ENCODE assay signal across 8 cellular contexts in genomic region chr14:96423446-96424103, GRCh38. TPM values are rescaled to one million over a fixed set of nuclear protein-coding genes. Genes with fewer than 3 reads are reported as not detected.
DNase-seq lines count a peak whose midpoint lies in the region; ATAC-seq and FAIRE-seq lines count a peak whose summit lies in the region.

No MANE protein-coding gene starts in this region.

- ATAC-seq in activated CD4-positive, alpha-beta T cell treated with anti-CD3 and anti-CD28 coated beads for 36 hours = no peak
- peak; percentile 45 for ATAC-seq in left ventricle myocardium superior

- POLR2A ChIA-PET in activated CD4-positive, alpha-beta T cell treated with anti-CD3 and anti-CD28 coated beads for 36 hours (lab: Charles Lee) = interaction anchor here (0.7 kb wide), 1 partner anchor 81 kb away, joined by 4 read pairs; no protein-coding TSS in a partner anchor
- POLR2A ChIA-PET in activated CD4-positive, alpha-beta memory T cell treated with anti-CD3 and anti-CD28 coated beads, Interleukin-2, amount 10 ng/mL, durations not matched to agents 7 days and 5 days (lab: Charles Lee) = no interaction called here

- no peaks in the 10 kb centered on the region for H3K9me3 Mint-ChIP-seq in activated CD4-positive, alpha-beta T cell treated with anti-CD3 and anti-CD28 coated beads for 36 hours (ENCODE audit: low read depth)
- no peaks in the 10 kb centered on the region for H3K9me3 Mint-ChIP-seq in activated CD4-positive, alpha-beta memory T cell treated with anti-CD3 and anti-CD28 coated beads, Interleukin-2, amount 10 ng/mL, durations not matched to agents 7 days and 5 days
- no peaks in the 10 kb centered on the region for H3K9me3 Mint-ChIP-seq in stimulated activated naive CD8-positive, alpha-beta T cell treated with anti-CD3 and anti-CD28 coated beads, Interleukin-15, Interleukin-2, amounts not matched to agents 100 ng/mL and 50 ng/mL, for 24 hours

- CTCF ChIA-PET in activated CD4-positive, alpha-beta T cell treated with anti-CD3 and anti-CD28 coated beads for 36 hours (lab: Charles Lee) = interaction anchor here (0.6 to 1.8 kb wide), 5 partner anchors 18 to 323 kb away, joined by 3 to 9 read pairs (median 3); no protein-coding TSS in a partner anchor
- CTCF ChIA-PET in activated CD4-positive, alpha-beta memory T cell treated with anti-CD3 and anti-CD28 coated beads, Interleukin-2, amount 10 ng/mL, durations not matched to agents 7 days and 5 days (lab: Charles Lee) = interaction anchor here (0.6 to 1.8 kb wide), 5 partner anchors 115 to 669 kb away, joined by 3 to 11 read pairs (median 4); no protein-coding TSS in a partner anchor

- DNase-seq in activated CD4-positive, alpha-beta T cell treated with anti-CD3 and anti-CD28 coated beads for 36 hours = peak; percentile 5
- no peak for DNase-seq in activated CD4-positive, alpha-beta T cell treated with anti-CD3 and anti-CD28 coated beads for 1 hour
- DNase-seq in activated CD4-positive, alpha-beta memory T cell treated with anti-CD3 and anti-CD28 coated beads, Interleukin-2, amount 10 ng/mL, durations not matched to agents 7 days and 5 days = no peak
- DNase-seq in left ventricle myocardium superior = no peak
- no peak for DNase-seq in HTR-8/SVneo (ENCODE audit: insufficient read length, low spot score)
- DNase-seq in activated CD4-positive, CD25-positive, alpha-beta regulatory T cell treated with anti-CD3 and anti-CD28 coated beads, Interleukin-2, amount 50 U/mL, for 72 hours = no peak
- no peak for DNase-seq in middle frontal gyrus (ENCODE audit: extremely low spot score, low spot score)

- intact Hi-C loops in activated CD4-positive, alpha-beta T cell treated with anti-CD3 and anti-CD28 coated beads for 36 hours (cut with DNase I, micrococcal nuclease) = loop anchor here (1.0 to 2.0 kb wide), 4 partner anchors 31 to 323 kb away; partner anchors contain the start of genes AK7 (in 1 of the 2), ATG2B (in 1 of the 2) and GSKIP (in 1 of the 2)
- intact Hi-C loops in left ventricle myocardium superior (cut with micrococcal nuclease) = no loop called here

- H3K36me3 Mint-ChIP-seq in activated CD4-positive, alpha-beta T cell treated with anti-CD3 and anti-CD28 coated beads for 36 hours (ENCODE audit: low read depth) = no peaks in the 10 kb centered on the region
- no peaks in the 10 kb centered on the region for H3K36me3 Mint-ChIP-seq in activated CD4-positive, alpha-beta memory T cell treated with anti-CD3 and anti-CD28 coated beads, Interleukin-2, amount 10 ng/mL, durations not matched to agents 7 days and 5 days (ENCODE audit: low read depth)
- no peaks in the 10 kb centered on the region for H3K36me3 Mint-ChIP-seq in stimulated activated naive CD8-positive, alpha-beta T cell treated with anti-CD3 and anti-CD28 coated beads, Interleukin-15, Interleukin-2, amounts not matched to agents 100 ng/mL and 50 ng/mL, for 24 hours (ENCODE audit: low read depth)

- FAIRE-seq in HTR-8/SVneo (lab: Jason Lieb, UNC) = no peak

- H3K27me3 Mint-ChIP-seq in activated CD4-positive, alpha-beta T cell treated with anti-CD3 and anti-CD28 coated beads for 36 hours = peaks cover 3% of the 10 kb centered on the region
- H3K27me3 Mint-ChIP-seq in activated CD4-positive, alpha-beta memory T cell treated with anti-CD3 and anti-CD28 coated beads, Interleukin-2, amount 10 ng/mL, durations not matched to agents 7 days and 5 days = no peaks in the 10 kb centered on the region
- peaks cover 9% of the 10 kb centered on the region for H3K27me3 Mint-ChIP-seq in stimulated activated naive CD8-positive, alpha-beta T cell treated with anti-CD3 and anti-CD28 coated beads, Interleukin-15, Interleukin-2, amounts not matched to agents 100 ng/mL and 50 ng/mL, for 24 hours

- H3K27ac Mint-ChIP-seq in activated CD4-positive, alpha-beta T cell treated with anti-CD3 and anti-CD28 coated beads for 36 hours = no peak overlapping the region
- no peak overlapping the region for H3K27ac Mint-ChIP-seq in activated CD4-positive, alpha-beta memory T cell treated with anti-CD3 and anti-CD28 coated beads, Interleukin-2, amount 10 ng/mL, durations not matched to agents 7 days and 5 days
- peak overlapping the region; percentile 45 for H3K27ac Mint-ChIP-seq in stimulated activated naive CD8-positive, alpha-beta T cell treated with anti-CD3 and anti-CD28 coated beads, Interleukin-15, Interleukin-2, amounts not matched to agents 100 ng/mL and 50 ng/mL, for 24 hours

- H3K4me3 Mint-ChIP-seq in activated CD4-positive, alpha-beta T cell treated with anti-CD3 and anti-CD28 coated beads for 36 hours = peak overlapping the region; percentile 54
- peak overlapping the region; percentile 41 for H3K4me3 Mint-ChIP-seq in activated CD4-positive, alpha-beta memory T cell treated with anti-CD3 and anti-CD28 coated beads, Interleukin-2, amount 10 ng/mL, durations not matched to agents 7 days and 5 days
- H3K4me3 Mint-ChIP-seq in stimulated activated naive CD8-positive, alpha-beta T cell treated with anti-CD3 and anti-CD28 coated beads, Interleukin-15, Interleukin-2, amounts not matched to agents 100 ng/mL and 50 ng/mL, for 24 hours = peak overlapping the region; percentile 48

- H3K4me1 Mint-ChIP-seq in activated CD4-positive, alpha-beta T cell treated with anti-CD3 and anti-CD28 coated beads for 36 hours = peaks cover 2% of the 10 kb centered on the region
- peaks cover 5% of the 10 kb centered on the region for H3K4me1 Mint-ChIP-seq in activated CD4-positive, alpha-beta memory T cell treated with anti-CD3 and anti-CD28 coated beads, Interleukin-2, amount 10 ng/mL, durations not matched to agents 7 days and 5 days
- peaks cover 6% of the 10 kb centered on the region for H3K4me1 Mint-ChIP-seq in stimulated activated naive CD8-positive, alpha-beta T cell treated with anti-CD3 and anti-CD28 coated beads, Interleukin-15, Interleukin-2, amounts not matched to agents 100 ng/mL and 50 ng/mL, for 24 hours (ENCODE audit: low read depth)

RNA-seq across cellular contexts. Expression of gene AK7, which starts 31.6 kb away (rescaled TPM):
- 1 to 10 TPM; 2.1 to 2.7 TPM for total RNA-seq in activated CD4-positive, alpha-beta T cell treated with anti-CD3 and anti-CD28 coated beads for 36 hours
- 1 to 10 TPM in 1 of 2 experiments, under 1 TPM in 1; 0.80 to 1.6 TPM for total RNA-seq in activated CD4-positive, alpha-beta memory T cell treated with anti-CD3 and anti-CD28 coated beads, Interleukin-2, amount 10 ng/mL, durations not matched to agents 7 days and 5 days
- total RNA-seq in left ventricle myocardium superior = 0.27 TPM
